In the genomic region with DNA sequence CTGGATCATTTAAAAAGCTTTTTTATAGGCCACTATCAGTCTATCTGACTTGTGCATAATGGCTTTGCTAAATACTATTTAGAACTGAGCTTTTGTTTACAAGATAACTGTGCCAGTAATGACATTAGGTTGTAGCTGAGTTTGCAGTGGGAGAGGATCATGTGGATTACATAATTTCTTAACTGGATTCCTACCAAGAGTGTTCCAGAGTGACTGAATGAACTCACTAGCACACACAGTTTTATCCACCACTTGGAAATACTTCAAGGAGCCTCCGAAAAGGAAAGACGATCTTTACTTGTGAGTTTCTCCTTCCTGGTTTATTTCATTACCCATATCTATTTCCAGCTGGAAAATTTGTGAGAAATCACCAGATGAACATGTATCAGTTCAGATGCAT, we compare ENCODE assay signal across 28 cellular contexts. TPM values are rescaled to one million over a fixed set of nuclear protein-coding genes. Genes with fewer than 3 reads are reported as not detected.
A peak's percentile ranks its signal among the peaks of the same experiment; 100 is the strongest.
DNase-seq lines count a peak whose midpoint lies in the region; ATAC-seq and TF ChIP-seq lines count a peak whose summit lies in the region.
"Had no signal": no experiment of that assay in that cellular context is flagged by ENCODE, and none has a peak within 500 bp of the region (broad histone marks: within the 10 kb centered on the region; RNA-seq: fewer than 3 reads in every experiment).

No MANE protein-coding gene starts in this region.

- H3K4me3 ChIP-seq in fibroblast of the aortic adventitia (ENCODE audit: low read depth, low read length), result no peak overlapping the region
- H3K4me3 ChIP-seq: adrenal gland, breast epithelium, heart left ventricle, Peyer's patch, psoas muscle, SJCRH30 had no signal

- DNase-seq in Ammon's horn (ENCODE audit: low spot score) (peak; percentile 35), NCI-H82 treated with DMSO at 0.1 percent for 48 hours (lab: John Stamatoyannopoulos, UW; ENCODE audit: unreplicated experiment) (peak; percentile 52), fibroblast of the aortic adventitia (ENCODE audit: low read depth) (peak; percentile 55), sciatic nerve (ENCODE audit: low spot score) (no peak), islet precursor cell (no peak), COLO829 (ENCODE audit: low spot score) (no peak), NCI-H146 treated with DMSO at 0.1 percent for 48 hours (lab: John Stamatoyannopoulos, UW; ENCODE audit: unreplicated experiment) (no peak)
- DNase-seq: activated CD4-positive, alpha-beta memory T cell treated with anti-CD3 and anti-CD28 coated beads for 36 hours; activated effector memory CD4-positive, alpha-beta T cell treated with Interleukin-2 at 50 U/mL for 16 hours; adrenal gland; CD8-positive, alpha-beta T cell; dermis blood vessel endothelial cell; heart left ventricle; KBM-7; MM.1S; naive thymus-derived CD4-positive, alpha-beta T cell; NCI-H1417; NCI-H526; nucleus accumbens; Peyer's patch; psoas muscle; SJCRH30; T-helper 1 cell had no signal

- intact Hi-C loops in sciatic nerve (cut with DNase I), result no loop called here

- ATAC-seq in sciatic nerve, result peak; percentile 91
- no peak for ATAC-seq in HG03139 (IDR thresholded peaks at IDR 0.05; ENCODE audit: unreplicated experiment)
- ATAC-seq: activated CD4-positive, CD25-positive, alpha-beta regulatory T cell treated with anti-CD3 and anti-CD28 coated beads, Interleukin-2, amount 50 U/mL, for 24 hours; CD8-positive, alpha-beta T cell; naive thymus-derived CD4-positive, alpha-beta T cell; psoas muscle; stimulated activated effector memory CD8-positive, alpha-beta T cell treated with anti-CD3 and anti-CD28 coated beads, Interleukin-12 subunit alpha, Interleukin-12 subunit beta, amount 100 ng/mL, for 72 hours had no signal

- TF ChIP-seq CTCF in fibroblast of the aortic adventitia (IDR thresholded peaks at IDR 0.05; ENCODE audit: insufficient read depth, low read length), result no peak

RNA-seq across cellular contexts. Expression of a gene that starts 10.9 kb away (rescaled TPM):
- 133 and 193 TPM in 2 replicates for total RNA-seq in fibroblast of the aortic adventitia (ENCODE audit: low replicate concordance)
- total RNA-seq in sciatic nerve, result 142 TPM

RNA-seq across cellular contexts. Expression of a gene that starts 49.6 kb away (rescaled TPM):
- total RNA-seq in fibroblast of the aortic adventitia (ENCODE audit: low replicate concordance) (0.65 and 2.6 TPM in 2 replicates), sciatic nerve (20.6 TPM)
- total RNA-seq: activated CD4-positive, alpha-beta memory T cell treated with anti-CD3 and anti-CD28 coated beads for 36 hours; CD8-positive, alpha-beta T cell; fibroblast of lung had no signal

Comparison
In these comparisons a context has a peak if more than half of its experiments do, and no peak if none do; other contexts are left out.
1. DNase-seq: peak in Ammon's horn (single experiment), NCI-H82 treated with DMSO at 0.1 percent for 48 hours (single experiment) and fibroblast of the aortic adventitia (single experiment); none in sciatic nerve (single experiment), islet precursor cell (single experiment), COLO829 (single experiment) and NCI-H146 treated with DMSO at 0.1 percent for 48 hours (single experiment).